ENCODE assay signal across 8 cellular contexts in genomic region chr22:31212783-31213626, GRCh38. TPM values are rescaled to one million over a fixed set of nuclear protein-coding genes. Genes with fewer than 3 reads are reported as not detected.
DNase-seq lines count a peak whose midpoint lies in the region; ATAC-seq and TF ChIP-seq lines count a peak whose summit lies in the region.

No MANE protein-coding gene starts in this region.

- H3K36me3 ChIP-seq in GM06990 (ENCODE audit: control insufficient read depth, insufficient read depth, low read length) = no peaks in the 10 kb centered on the region
- peaks cover 0 to 7% of the 10 kb centered on the region in 2 donors for H3K36me3 ChIP-seq in psoas muscle (ENCODE audit: insufficient read depth in 1 of 2, low read depth in 1 of 2)

- peak overlapping the region; percentile 85 for H3K27ac ChIP-seq in psoas muscle

- TF ChIP-seq CTCF in GM06990 (IDR thresholded peaks at IDR 0.05; ENCODE audit: insufficient read depth, low read length, poor library complexity, severe bottlenecking) (no peak), epithelial cell of proximal tubule (conservative IDR thresholded peaks at IDR 0.05; ENCODE audit: low read depth, low read length) (no peak), psoas muscle (IDR thresholded peaks at IDR 0.05) (no peak)

- H3K4me3 ChIP-seq in GM06990 (replicated peaks; ENCODE audit: low read depth, low read length) = peak overlapping the region; percentile 80
- H3K4me3 ChIP-seq in epithelial cell of proximal tubule (ENCODE audit: low read depth, low read length) = peak overlapping the region; percentile 98
- H3K4me3 ChIP-seq in psoas muscle = peak overlapping the region; percentile 96

- intact Hi-C loops in psoas muscle (cut with DNase I) = loop anchor here (2.0 to 5.0 kb wide), 3 partner anchors 18 to 59 kb away; partner anchors contain the start of gene RNF185 (in 2 of the 2)

- no peaks in the 10 kb centered on the region for H3K27me3 ChIP-seq in GM06990 (replicated peaks; ENCODE audit: control insufficient read depth, insufficient read depth, low read length)
- H3K27me3 ChIP-seq in psoas muscle (ENCODE audit: insufficient read depth in 3 of 3, low read length in 2 of 3) = no peaks in the 10 kb centered on the region

- WGBS in psoas muscle, 3 donors = 39 to 48% (median 41%) methylated on average over 11 of the region's 11 CpGs

- no peak for ATAC-seq in psoas muscle
- ATAC-seq in GM21423 (IDR thresholded peaks at IDR 0.05; ENCODE audit: unreplicated experiment) = no peak
- ATAC-seq in HG03571 (IDR thresholded peaks at IDR 0.05; ENCODE audit: unreplicated experiment) = no peak

- no peaks in the 10 kb centered on the region for H3K9me3 ChIP-seq in psoas muscle

- DNase-seq in GM06990 (ENCODE audit: extremely low read depth, insufficient read length) (no peak), RPMI8226 (peak; percentile 11), epithelial cell of proximal tubule (ENCODE audit: low read depth) (no peak), psoas muscle (no peak), GOT3 (lab: John Stamatoyannopoulos, UW) (no peak), NCI-H1092 (lab: John Stamatoyannopoulos, UW) (no peak)

- peaks cover 22% of the 10 kb centered on the region for H3K4me1 ChIP-seq in psoas muscle

RNA-seq across cellular contexts. Expression of gene LIMK2, which starts 0.9 kb away (rescaled TPM):
- total RNA-seq in epithelial cell of proximal tubule = 26.5 and 30.5 TPM in 2 replicates
- 10 to 100 TPM; 12.5 to 73.5 (median 41.1) TPM for total RNA-seq in psoas muscle
- polyA plus RNA-seq in psoas muscle = 1 to 10 TPM; 4.0 to 4.8 (median 4.5) TPM

RNA-seq across cellular contexts. Expression of gene RNF185, which starts 53.0 kb away (rescaled TPM):
- total RNA-seq in epithelial cell of proximal tubule (19.7 and 21.8 TPM in 2 replicates), psoas muscle (10 to 100 TPM; 18.7 to 38.7 (median 25.8) TPM)
- 10 to 100 TPM; 16.9 to 26.7 (median 19.4) TPM for polyA plus RNA-seq in psoas muscle
